Comparison of ENCODE assay signal across 9 cellular contexts in genomic region chr19:55284405-55285058, GRCh38. TPM values are rescaled to one million over a fixed set of nuclear protein-coding genes. Genes with fewer than 3 reads are reported as not detected.
A peak's percentile ranks its signal among the peaks of the same experiment; 100 is the strongest.
DNase-seq lines count a peak whose midpoint lies in the region; ATAC-seq and TF ChIP-seq lines count a peak whose summit lies in the region.
"Had no signal": no experiment of that assay in that cellular context is flagged by ENCODE, and none has a peak within 500 bp of the region (broad histone marks: within the 10 kb centered on the region; RNA-seq: fewer than 3 reads in every experiment).

No MANE protein-coding gene starts in this region.

- DNase-seq in AG04450 (ENCODE audit: low read depth, low spot score), result no peak
- DNase-seq in Jurkat, Clone E6-1 (ENCODE audit: low read depth, low spot score), result no peak
- no peak for DNase-seq in coronary artery (ENCODE audit: low spot score)
- DNase-seq in nephron progenitor cell, result no peak
- no peak for DNase-seq in NCI-H524 (lab: John Stamatoyannopoulos, UW)
- no peak for DNase-seq in stimulated activated CD8-positive, alpha-beta memory T cell treated with anti-CD3 and anti-CD28 coated beads, Interleukin-4, amount 100 ng/mL, for 48 hours
- no peak for DNase-seq in activated CD8-positive, alpha-beta memory T cell treated with anti-CD3 and anti-CD28 coated beads, Interleukin-2, amount 50 U/mL, for 48 hours

- H3K4me1 Mint-ChIP-seq in nephron progenitor cell, result peaks cover 41% of the 10 kb centered on the region

- ATAC-seq in HG03378 (IDR thresholded peaks at IDR 0.05; ENCODE audit: unreplicated experiment), result no peak
- ATAC-seq: esophagus mucosa had no signal

- H3K4me3 Mint-ChIP-seq in nephron progenitor cell, result peak overlapping the region; percentile 84

- POLR2A ChIA-PET in AG04450 (lab: Yijun Ruan, JAX), result no interaction called here

- H3K4me3 ChIP-seq in AG04450 (ENCODE audit: low read depth, low read length) (peak overlapping the region; percentile 61), coronary artery (peak overlapping the region; percentile 76)
- H3K4me3 ChIP-seq in Jurkat, Clone E6-1 (ENCODE audit: low read length), result peak overlapping the region; percentile 51

- CTCF ChIA-PET in AG04450 (lab: Charles Lee), result no interaction called here

- no peaks in the 10 kb centered on the region for H3K27me3 Mint-ChIP-seq in nephron progenitor cell (ENCODE audit: low read depth, poor library complexity)

- TF ChIP-seq CTCF in AG04450 (IDR thresholded peaks at IDR 0.05; ENCODE audit: low read depth, low read length), result no peak
- no peak for TF ChIP-seq CTCF in coronary artery (IDR thresholded peaks at IDR 0.05)
- TF ChIP-seq CTCF in nephron progenitor cell (IDR thresholded peaks at IDR 0.05), result no peak

- no peaks in the 10 kb centered on the region for H3K27me3 ChIP-seq in AG04450 (ENCODE audit: control insufficient read depth, insufficient read depth, low read length)

- H3K27ac Mint-ChIP-seq in nephron progenitor cell, result peak overlapping the region; percentile 94

- no peaks in the 10 kb centered on the region; the same call in 1 of the 2 replicates for H3K9me3 ChIP-seq in AG04450 (ENCODE audit: control insufficient read depth, insufficient read depth, low read length)

- no peaks in the 10 kb centered on the region for H3K9me3 Mint-ChIP-seq in nephron progenitor cell

- H3K27ac ChIP-seq in AG04450 (ENCODE audit: low read depth, low read length) (no peak overlapping the region), coronary artery (peak overlapping the region; percentile 89 to 92)

- peaks cover 13% of the 10 kb centered on the region for H3K36me3 Mint-ChIP-seq in nephron progenitor cell (ENCODE audit: low read depth)

RNA-seq across cellular contexts. Expression of gene BRSK1, which starts 0.7 kb away (rescaled TPM):
- polyA plus RNA-seq in AG04450 (2011; rRNA removed), result 9.5 and 11.2 TPM in 2 replicates
- 6.7 and 11.6 TPM in 2 replicates for polyA minus RNA-seq in AG04450 (2011; rRNA and poly(A)+ RNA removed)
- 9.7 TPM for polyA plus RNA-seq in Jurkat, Clone E6-1 (2012; ENCODE audit: insufficient read depth, insufficient read length)

RNA-seq across cellular contexts. Expression of gene HSPBP1, which starts 4.6 kb away (rescaled TPM):
- 18.5 and 27.4 TPM in 2 replicates for polyA plus RNA-seq in AG04450 (2011; rRNA removed)
- polyA minus RNA-seq in AG04450 (2011; rRNA and poly(A)+ RNA removed), result 11.1 and 11.6 TPM in 2 replicates
- 64.3 TPM for polyA plus RNA-seq in Jurkat, Clone E6-1 (2012; ENCODE audit: insufficient read depth, insufficient read length)

RNA-seq across cellular contexts. Expression of gene PPP6R1, which starts 25.7 kb away (rescaled TPM):
- 24.5 and 30.1 TPM in 2 replicates for polyA plus RNA-seq in AG04450 (2011; rRNA removed)
- 43.4 and 48.2 TPM in 2 replicates for polyA minus RNA-seq in AG04450 (2011; rRNA and poly(A)+ RNA removed)
- 249 TPM for polyA plus RNA-seq in Jurkat, Clone E6-1 (2012; ENCODE audit: insufficient read depth, insufficient read length)

RNA-seq across cellular contexts. Expression of gene TMEM150B, which starts 40.6 kb away (rescaled TPM):
- not detected in 2 replicates for polyA plus RNA-seq in AG04450 (2011; rRNA removed)
- not detected in 2 replicates for polyA minus RNA-seq in AG04450 (2011; rRNA and poly(A)+ RNA removed)
- not detected for polyA plus RNA-seq in Jurkat, Clone E6-1 (2012; ENCODE audit: insufficient read depth, insufficient read length)

RNA-seq across cellular contexts. Expression of gene KMT5C, which starts 55.1 kb away (rescaled TPM):
- polyA plus RNA-seq in AG04450 (2011; rRNA removed), result 2.6 and 3.7 TPM in 2 replicates
- polyA minus RNA-seq in AG04450 (2011; rRNA and poly(A)+ RNA removed), result 4.4 and 6.5 TPM in 2 replicates
- polyA plus RNA-seq in Jurkat, Clone E6-1 (2012; ENCODE audit: insufficient read depth, insufficient read length), result 31.1 TPM
